Comparison of ENCODE assay signal across 1 cellular context in the genomic region with DNA sequence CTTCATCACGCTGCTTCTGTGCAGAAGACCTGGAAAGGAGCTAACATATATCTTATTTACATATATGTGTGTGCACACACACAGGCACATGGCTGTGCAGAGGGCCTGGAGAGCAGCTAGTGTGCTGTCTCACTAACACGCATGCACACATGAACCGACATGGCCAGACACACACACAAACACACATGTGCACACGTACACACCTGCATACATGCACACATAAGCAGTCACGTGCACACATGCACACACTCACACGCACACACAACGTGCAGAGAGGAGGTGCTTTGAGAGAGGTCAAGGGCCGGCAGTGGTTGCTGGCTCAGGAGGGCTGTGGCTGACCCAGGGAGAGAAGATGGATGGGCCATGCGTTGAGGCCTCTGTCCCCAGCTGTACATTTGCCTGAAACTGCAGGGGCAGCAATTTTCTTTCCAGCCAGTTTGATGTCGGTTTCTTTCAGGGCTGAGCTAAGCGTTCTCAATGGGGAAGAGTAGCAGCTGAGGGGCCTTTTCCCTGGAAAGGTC.
TF ChIP-seq lines count a peak whose summit lies in the region.

No MANE protein-coding gene starts in this region.

TF ChIP-seq in H1, 55 proteins besides CTCF, POLR2A, EP300 and RAD21 (continued from another document):
- TF ChIP-seq, protein P1, sequence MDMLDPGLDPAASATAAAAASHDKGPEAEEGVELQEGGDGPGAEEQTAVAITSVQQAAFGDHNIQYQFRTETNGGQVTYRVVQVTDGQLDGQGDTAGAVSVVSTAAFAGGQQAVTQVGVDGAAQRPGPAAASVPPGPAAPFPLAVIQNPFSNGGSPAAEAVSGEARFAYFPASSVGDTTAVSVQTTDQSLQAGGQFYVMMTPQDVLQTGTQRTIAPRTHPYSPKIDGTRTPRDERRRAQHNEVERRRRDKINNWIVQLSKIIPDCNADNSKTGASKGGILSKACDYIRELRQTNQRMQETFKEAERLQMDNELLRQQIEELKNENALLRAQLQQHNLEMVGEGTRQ (IDR thresholded peaks at IDR 0.05; ENCODE audit: low read length): no peak
- TF ChIP-seq HDAC6 (IDR thresholded peaks at IDR 0.05; ENCODE audit: low read depth, low read length) (no peak), KDM4A (IDR thresholded peaks at IDR 0.05; ENCODE audit: low read depth, low read length, severe bottlenecking) (no peak), NRF1 (IDR thresholded peaks at IDR 0.05; ENCODE audit: low read depth, low read length) (no peak), HDAC2 (IDR thresholded peaks at IDR 0.05; ENCODE audit: borderline replicate concordance in 1 of 2, low read depth in 2 of 2, low read length in 2 of 2) (no peak)
